In the genomic region with DNA sequence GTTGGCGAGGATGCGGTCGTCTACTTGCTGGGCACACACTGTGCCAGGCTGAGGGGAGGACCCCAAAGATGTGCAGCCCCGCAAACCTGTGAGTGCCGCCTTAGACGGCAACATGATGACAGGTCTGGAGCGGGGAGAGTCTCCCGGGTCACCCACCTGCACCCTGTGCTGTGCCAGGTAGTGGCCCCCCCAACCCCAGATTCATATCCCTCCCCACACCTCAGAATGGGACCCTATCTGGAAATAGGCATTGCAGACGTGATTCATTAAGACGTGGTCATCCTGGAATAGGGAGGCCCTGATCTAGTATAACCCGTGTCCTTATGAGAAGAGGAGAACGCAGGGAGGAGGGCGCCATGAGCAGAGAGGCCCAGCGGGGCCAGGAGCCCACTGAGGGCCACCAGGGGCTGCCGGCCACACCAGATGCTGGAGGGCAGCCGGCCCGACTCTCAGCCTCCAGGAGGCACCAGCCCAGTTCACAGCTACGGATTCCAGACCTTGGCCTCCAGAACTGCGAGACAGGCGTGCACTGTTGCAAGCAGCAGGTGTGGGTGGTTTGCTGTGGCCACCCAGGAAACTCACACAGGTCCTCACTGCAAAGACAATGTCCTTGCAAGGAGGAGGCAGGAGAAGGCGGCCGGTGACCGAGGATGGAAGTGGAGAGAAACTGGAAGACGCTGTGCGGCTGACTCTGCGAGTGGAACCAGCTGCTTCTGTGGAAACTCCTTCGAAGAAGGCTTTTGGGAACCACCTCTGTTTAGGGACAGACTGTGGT, we compare ENCODE assay signal across 17 cellular contexts.
"Had no signal": no experiment of that assay in that cellular context is flagged by ENCODE, and none has a peak within 500 bp of the region (broad histone marks: within the 10 kb centered on the region; RNA-seq: fewer than 3 reads in every experiment).

No MANE protein-coding gene starts in this region.

- H3K4me3 Mint-ChIP-seq: activated CD8-positive, alpha-beta T cell treated with anti-CD3 and anti-CD28 coated beads, Interleukin-2, amount 10 ng/mL, durations not matched to agents 7 days and 5 days; activated naive CD8-positive, alpha-beta T cell treated with anti-CD3 and anti-CD28 coated beads, Interleukin-2, amount 50 U/mL, for 24 hours; activated T-cell treated with anti-CD3 and anti-CD28 coated beads, Interleukin-2, amount 50 U/mL, for 24 hours; neural progenitor cell; stimulated activated memory B cell treated with anti-CD40 and anti-IgM and Interleukin-4, amounts not matched to agents 10 μg/mL and 1 μg/mL and 100 μg/mL, for 72 hours had no signal

- H3K27ac Mint-ChIP-seq: activated CD8-positive, alpha-beta T cell treated with anti-CD3 and anti-CD28 coated beads, Interleukin-2, amount 10 ng/mL, durations not matched to agents 7 days and 5 days; activated naive CD8-positive, alpha-beta T cell treated with anti-CD3 and anti-CD28 coated beads, Interleukin-2, amount 50 U/mL, for 24 hours; activated T-cell treated with anti-CD3 and anti-CD28 coated beads, Interleukin-2, amount 50 U/mL, for 24 hours; neural progenitor cell had no signal

- H3K9me3 Mint-ChIP-seq: activated naive CD8-positive, alpha-beta T cell treated with anti-CD3 and anti-CD28 coated beads, Interleukin-2, amount 50 U/mL, for 24 hours; activated T-cell treated with anti-CD3 and anti-CD28 coated beads, Interleukin-2, amount 50 U/mL, for 24 hours; neural progenitor cell; stimulated activated memory B cell treated with anti-CD40 and anti-IgM and Interleukin-4, amounts not matched to agents 10 μg/mL and 1 μg/mL and 100 μg/mL, for 72 hours had no signal

- H3K9me3 ChIP-seq: ascending aorta, esophagus squamous epithelium, lower lobe of right lung, spleen, transverse colon had no signal

- ATAC-seq: activated CD8-positive, alpha-beta T cell treated with anti-CD3 and anti-CD28 coated beads, Interleukin-2, amount 10 ng/mL, durations not matched to agents 7 days and 5 days; activated naive CD8-positive, alpha-beta T cell treated with anti-CD3 and anti-CD28 coated beads, Interleukin-2, amount 50 U/mL, for 24 hours; lower lobe of right lung; sciatic nerve had no signal

- H3K27ac ChIP-seq: ascending aorta, esophagus squamous epithelium, lower lobe of right lung, neural progenitor cell, spleen, transverse colon, VCaP had no signal

- DNase-seq: activated CD8-positive, alpha-beta T cell treated with anti-CD3 and anti-CD28 coated beads, Interleukin-2, amount 10 ng/mL, durations not matched to agents 7 days and 5 days; activated naive CD8-positive, alpha-beta T cell treated with anti-CD3 and anti-CD28 coated beads, Interleukin-2, amount 50 U/mL, for 24 hours; activated T-cell treated with anti-CD3 and anti-CD28 coated beads, Interleukin-2, amount 50 U/mL, for 24 hours; esophagus squamous epithelium; foreskin fibroblast; lower lobe of right lung; midbrain; spleen; stimulated activated CD4-positive, alpha-beta T cell treated with anti-CD3 and anti-CD28 coated beads, Interleukin-1b, Interleukin-23, amount 100 ng/mL, for 48 hours; substantia nigra; T-helper 1 cell; transverse colon had no signal

- H3K4me3 ChIP-seq: ascending aorta, esophagus squamous epithelium, lower lobe of right lung, neural progenitor cell, spleen, transverse colon had no signal

- H3K36me3 ChIP-seq: ascending aorta, esophagus squamous epithelium, lower lobe of right lung, neural progenitor cell, spleen, transverse colon had no signal

- H3K36me3 Mint-ChIP-seq: neural progenitor cell; stimulated activated memory B cell treated with anti-CD40 and anti-IgM and Interleukin-4, amounts not matched to agents 10 μg/mL and 1 μg/mL and 100 μg/mL, for 72 hours had no signal

- H3K4me1 ChIP-seq: ascending aorta, neural progenitor cell had no signal
